ENCODE assay signal across 8 cellular contexts in the genomic region with DNA sequence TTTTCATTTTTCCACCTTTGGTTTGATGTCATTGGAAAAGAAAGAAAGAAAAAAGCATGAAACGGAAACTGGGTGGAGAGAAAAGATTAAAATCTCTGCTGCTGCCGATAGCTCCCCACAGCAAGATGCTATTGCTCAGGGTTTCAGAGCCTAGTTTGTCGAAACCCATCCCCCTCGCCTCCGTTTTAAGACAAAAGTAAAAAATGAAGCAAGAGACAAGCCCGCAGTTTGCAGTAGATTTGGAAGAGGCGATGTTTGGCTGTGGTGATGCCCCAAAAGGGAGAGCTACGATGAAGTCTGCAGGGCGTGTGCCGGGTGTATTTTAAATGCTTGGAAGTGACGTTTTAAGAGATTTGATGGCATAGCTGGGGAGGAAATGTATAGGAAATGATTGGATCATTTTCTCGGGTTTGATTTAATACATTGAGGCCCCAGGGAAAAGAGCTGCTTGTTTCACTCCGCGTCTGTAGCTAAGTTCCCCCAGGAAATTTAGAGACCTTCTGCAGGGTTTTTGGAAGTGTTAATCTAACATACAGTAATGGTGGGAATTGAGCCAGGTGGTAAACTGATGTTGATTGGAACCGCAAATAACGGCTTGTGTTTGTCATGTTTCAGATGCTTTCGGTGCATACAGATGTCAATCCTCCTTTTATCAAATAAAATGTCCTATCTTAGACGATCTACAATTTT.
A peak's percentile ranks its signal among the peaks of the same experiment; 100 is the strongest.
DNase-seq lines count a peak whose midpoint lies in the region; ATAC-seq lines count a peak whose summit lies in the region.

No MANE protein-coding gene starts in this region.

- peak overlapping the region; percentile 87 for H3K27ac ChIP-seq in KOPT-K1 (ENCODE audit: low read depth, low read length, poor library complexity, severe bottlenecking)

- no peaks in the 10 kb centered on the region for H3K27me3 Mint-ChIP-seq in activated naive CD4-positive, alpha-beta T cell treated with anti-CD3 and anti-CD28 coated beads, Interleukin-2, amount 10 ng/mL, durations not matched to agents 7 days and 5 days

- peak overlapping the region; percentile 98 for H3K27ac Mint-ChIP-seq in activated naive CD4-positive, alpha-beta T cell treated with anti-CD3 and anti-CD28 coated beads, Interleukin-2, amount 10 ng/mL, durations not matched to agents 7 days and 5 days

- ATAC-seq in HG02885 (IDR thresholded peaks at IDR 0.05; ENCODE audit: poor library complexity, unreplicated experiment) = no peak

- CTCF ChIA-PET in activated naive CD4-positive, alpha-beta T cell treated with anti-CD3 and anti-CD28 coated beads, Interleukin-2, amount 10 ng/mL, durations not matched to agents 7 days and 5 days (lab: Charles Lee) = interaction anchor here (0.8 to 5.0 kb wide), 16 partner anchors 14 to 418 kb away, joined by 3 to 45 read pairs (median 4); partner anchors contain the start of gene GNPDA1

- no peaks in the 10 kb centered on the region for H3K9me3 ChIP-seq in KOPT-K1 (ENCODE audit: insufficient read depth, low read length, poor library complexity, severe bottlenecking)

- H3K9me3 Mint-ChIP-seq in activated naive CD4-positive, alpha-beta T cell treated with anti-CD3 and anti-CD28 coated beads, Interleukin-2, amount 10 ng/mL, durations not matched to agents 7 days and 5 days = no peaks in the 10 kb centered on the region

- H3K36me3 Mint-ChIP-seq in activated naive CD4-positive, alpha-beta T cell treated with anti-CD3 and anti-CD28 coated beads, Interleukin-2, amount 10 ng/mL, durations not matched to agents 7 days and 5 days = peaks cover 29% of the 10 kb centered on the region

- DNase-seq in NCI-H1694 treated with DMSO at 0.1 percent for 48 hours (lab: John Stamatoyannopoulos, UW) (peak; percentile 7), NCI-H1694 (lab: John Stamatoyannopoulos, UW) (no peak), glomerular visceral epithelial cell (ENCODE audit: extremely low spot score) (peak; percentile 13), pons (ENCODE audit: low spot score) (peak; percentile 51), KG1 (lab: John Stamatoyannopoulos, UW) (no peak)
- peak; percentile 77 for DNase-seq in activated naive CD4-positive, alpha-beta T cell treated with anti-CD3 and anti-CD28 coated beads, Interleukin-2, amount 10 ng/mL, durations not matched to agents 7 days and 5 days

- peaks cover 81% of the 10 kb centered on the region for H3K4me1 Mint-ChIP-seq in activated naive CD4-positive, alpha-beta T cell treated with anti-CD3 and anti-CD28 coated beads, Interleukin-2, amount 10 ng/mL, durations not matched to agents 7 days and 5 days

- H3K4me3 Mint-ChIP-seq in activated naive CD4-positive, alpha-beta T cell treated with anti-CD3 and anti-CD28 coated beads, Interleukin-2, amount 10 ng/mL, durations not matched to agents 7 days and 5 days = peak overlapping the region; percentile 97

- peaks cover 5% of the 10 kb centered on the region; the same call in 1 of the 2 replicates for H3K36me3 ChIP-seq in KOPT-K1 (ENCODE audit: insufficient read depth, low read length)

Comparison
In these comparisons a context has a peak if more than half of its experiments do, and no peak if none do; other contexts are left out.
1. DNase-seq: peak in NCI-H1694 treated with DMSO at 0.1 percent for 48 hours (single experiment), activated naive CD4-positive, alpha-beta T cell treated with anti-CD3 and anti-CD28 coated beads, Interleukin-2, amount 10 ng/mL, durations not matched to agents 7 days and 5 days (single experiment), glomerular visceral epithelial cell (single experiment) and pons (single experiment); none in NCI-H1694 (single experiment) and KG1 (single experiment).